Comparison of ENCODE assay signal across 8 cellular contexts in the genomic region with DNA sequence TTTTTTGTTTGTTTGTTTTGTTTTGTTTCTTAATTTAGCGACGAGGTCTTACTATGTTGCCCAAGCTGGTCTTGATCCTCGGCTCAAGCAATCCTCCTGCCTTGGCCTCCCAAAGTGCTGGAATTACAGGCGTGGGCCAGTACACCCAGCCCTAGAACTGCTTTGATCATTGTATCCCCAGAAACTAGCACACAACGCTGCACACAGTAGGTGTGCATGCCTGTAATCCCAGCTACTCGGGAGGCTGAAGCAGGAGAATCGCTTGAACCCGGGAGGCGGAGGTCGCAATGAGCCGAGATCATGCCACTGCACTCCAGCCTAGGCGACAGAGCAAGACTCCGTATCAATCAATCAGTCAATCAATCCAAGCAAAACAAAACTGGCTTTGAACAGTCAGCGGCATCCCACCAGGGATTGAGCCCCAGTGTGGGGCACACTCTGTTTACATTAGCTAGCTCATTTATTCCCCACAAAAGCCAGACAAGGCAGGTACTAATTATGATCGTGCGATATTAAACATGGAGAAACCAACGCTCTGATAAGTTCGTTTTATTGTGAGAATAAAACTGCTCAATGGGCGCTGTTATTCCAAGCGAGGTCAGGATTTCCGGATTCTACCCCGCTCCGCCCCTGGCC. TPM values are rescaled to one million over a fixed set of nuclear protein-coding genes. Genes with fewer than 3 reads are reported as not detected.
DNase-seq lines count a peak whose midpoint lies in the region; ATAC-seq and TF ChIP-seq lines count a peak whose summit lies in the region.

No MANE protein-coding gene starts in this region.

- no peaks in the 10 kb centered on the region for H3K4me1 ChIP-seq in breast epithelium
- H3K4me1 ChIP-seq in mucosa of descending colon (ENCODE audit: low read depth): peaks cover 17% of the 10 kb centered on the region

- no peaks in the 10 kb centered on the region for H3K9me3 ChIP-seq in breast epithelium
- no peaks in the 10 kb centered on the region for H3K9me3 ChIP-seq in mucosa of descending colon

- H3K4me3 ChIP-seq in breast epithelium: peak overlapping the region; percentile 94 to 97 (median 94)
- no peak overlapping the region for H3K4me3 ChIP-seq in mucosa of descending colon

- H3K27me3 ChIP-seq in breast epithelium: no peaks in the 10 kb centered on the region

- intact Hi-C loops in breast epithelium (cut with DNase I; ENCODE audit: low total_unique reads) (loop anchor here (10.0 kb wide), 1 partner anchor 156 kb away; no protein-coding TSS in a partner anchor), mucosa of descending colon (cut with DNase I, micrococcal nuclease) (no loop called here)

- DNase-seq in breast epithelium (ENCODE audit: low spot score in 2 of 2) (no peak), mucosa of descending colon (peak; percentile 30 to 56 (median 55)), superior temporal gyrus (ENCODE audit: extremely low spot score) (no peak), activated gamma-delta T cell treated with Interleukin-2 at 50 U/mL for 16 hours (no peak), NCI-H1048 (lab: John Stamatoyannopoulos, UW) (no peak)

- TF ChIP-seq CTCF in breast epithelium (IDR thresholded peaks at IDR 0.05) (no peak), mucosa of descending colon (IDR thresholded peaks at IDR 0.05) (no peak)

- TF ChIP-seq POLR2A in breast epithelium (IDR thresholded peaks at IDR 0.05): no peak

- H3K27ac ChIP-seq in breast epithelium: peak overlapping the region; percentile 87

- ATAC-seq in GM18502 (IDR thresholded peaks at IDR 0.05; ENCODE audit: poor library complexity, unreplicated experiment) (peak; percentile 9), HG03139 (IDR thresholded peaks at IDR 0.05; ENCODE audit: unreplicated experiment) (peak; percentile 3), mucosa of descending colon (no peak), HG03460 (IDR thresholded peaks at IDR 0.05; ENCODE audit: unreplicated experiment) (no peak)

- H3K36me3 ChIP-seq in breast epithelium (no peaks in the 10 kb centered on the region), mucosa of descending colon (ENCODE audit: low read depth) (no peaks in the 10 kb centered on the region)

RNA-seq across cellular contexts. Expression of a gene that starts 0.6 kb away (rescaled TPM):
- total RNA-seq in breast epithelium: 10 to 100 TPM; 31.3 to 43.8 (median 32.4) TPM
- 10 to 100 TPM; 35.9 to 39.6 (median 36.3) TPM for total RNA-seq in mucosa of descending colon

RNA-seq across cellular contexts. Expression of a gene that starts 19.8 kb away (rescaled TPM):
- total RNA-seq in breast epithelium (10 to 100 TPM; 13.9 to 20.2 (median 19.7) TPM), mucosa of descending colon (10 to 100 TPM in 1 of 3 donors, 1 to 10 TPM in 2; 9.0 to 14.8 (median 10.0) TPM)

RNA-seq across cellular contexts. Expression of a gene that starts 28.8 kb away (rescaled TPM):
- total RNA-seq in breast epithelium (10 to 100 TPM; 40.2 to 52.8 (median 44.9) TPM), mucosa of descending colon (10 to 100 TPM; 35.6 to 38.3 (median 36.8) TPM)

RNA-seq across cellular contexts. Expression of a gene that starts 29.0 kb away (rescaled TPM):
- total RNA-seq in breast epithelium (10 to 100 TPM; 10.6 to 16.1 (median 15.4) TPM), mucosa of descending colon (10 to 100 TPM; 20.1 to 25.1 (median 22.4) TPM)

RNA-seq across cellular contexts. Expression of a gene that starts 41.0 kb away (rescaled TPM):
- 1 to 10 TPM in 1 of 3 donors, under 1 TPM in 1, not detected in 1; 0.32 to 1.3 TPM for total RNA-seq in breast epithelium
- total RNA-seq in mucosa of descending colon: 10 to 100 TPM in 1 of 3 donors, 1 to 10 TPM in 2; 2.2 to 18.1 (median 2.3) TPM

Comparison
In these comparisons a context has a peak if more than half of its experiments do, and no peak if none do; other contexts are left out.
1. ATAC-seq: peak in GM18502 (single experiment) and HG03139 (single experiment); none in mucosa of descending colon (single experiment) and HG03460 (single experiment).
2. DNase-seq: peak in mucosa of descending colon (3 of 3); none in breast epithelium (0 of 2), superior temporal gyrus (single experiment), activated gamma-delta T cell treated with Interleukin-2 at 50 U/mL for 16 hours (single experiment) and NCI-H1048 (single experiment).